ENCODE assay signal across 15 cellular contexts in the genomic region with DNA sequence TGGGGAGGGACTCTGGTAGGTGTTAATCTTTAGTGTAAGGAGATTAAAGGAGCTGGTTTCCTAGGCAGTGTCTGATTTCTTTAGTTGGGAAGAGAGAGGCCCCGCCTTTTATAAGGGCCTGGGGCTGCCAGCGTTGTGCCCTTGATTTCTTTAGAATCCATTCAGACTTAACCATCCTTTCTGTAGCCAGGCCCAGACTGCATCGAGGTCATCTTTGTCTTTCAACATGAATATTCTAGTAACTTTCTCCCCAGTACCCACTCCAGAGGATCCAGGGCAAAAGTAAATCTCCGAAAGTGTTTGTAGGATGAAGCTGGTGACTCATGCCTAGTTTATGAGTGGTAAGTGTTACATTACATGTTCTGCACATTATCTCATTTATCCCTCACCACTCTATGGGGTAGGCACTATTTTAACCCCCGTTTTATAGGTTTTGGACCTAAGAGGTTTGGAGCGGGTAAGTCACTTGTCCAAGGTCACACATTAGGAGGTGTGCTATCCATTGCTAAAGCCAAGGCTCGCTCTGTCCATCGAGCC. TPM values are rescaled to one million over a fixed set of nuclear protein-coding genes. Genes with fewer than 3 reads are reported as not detected.
DNase-seq lines count a peak whose midpoint lies in the region; ATAC-seq, FAIRE-seq and TF ChIP-seq lines count a peak whose summit lies in the region.
"Had no signal": no experiment of that assay in that cellular context is flagged by ENCODE, and none has a peak within 500 bp of the region (broad histone marks: within the 10 kb centered on the region; RNA-seq: fewer than 3 reads in every experiment).

No MANE protein-coding gene starts in this region.

- no peaks in the 10 kb centered on the region for H3K9me3 Mint-ChIP-seq in naive thymus-derived CD8-positive, alpha-beta T cell
- H3K9me3 Mint-ChIP-seq: activated CD4-positive, alpha-beta T cell treated with anti-CD3 and anti-CD28 coated beads, Interleukin-2, amount 10 ng/mL, durations not matched to agents 7 days and 5 days; effector memory CD8-positive, alpha-beta T cell had no signal

- DNase-seq in AG10803 (ENCODE audit: low read depth) (peak; percentile 51), HT-29 (ENCODE audit: low spot score) (peak; percentile 59), bronchial epithelial cell (ENCODE audit: low read depth) (peak; percentile 77), NCI-H526 treated with DMSO at 0.1 percent for 48 hours (lab: John Stamatoyannopoulos, UW) (no peak), SKM-1 (lab: John Stamatoyannopoulos, UW; ENCODE audit: unreplicated experiment) (no peak)
- DNase-seq in naive thymus-derived CD8-positive, alpha-beta T cell = no peak
- DNase-seq: activated CD4-positive, alpha-beta T cell treated with anti-CD3 and anti-CD28 coated beads, Interleukin-2, amount 10 ng/mL, durations not matched to agents 7 days and 5 days; effector memory CD8-positive, alpha-beta T cell; mucosa of descending colon; NCI-H1048 had no signal

- H3K27me3 ChIP-seq in bronchial epithelial cell (ENCODE audit: control insufficient read depth, insufficient read depth, low read length) = no peaks in the 10 kb centered on the region

- H3K27ac Mint-ChIP-seq in naive thymus-derived CD8-positive, alpha-beta T cell = peak overlapping the region in 8 of 10 donors; percentile 26 to 90 (median 78)
- H3K27ac Mint-ChIP-seq: activated CD4-positive, alpha-beta T cell treated with anti-CD3 and anti-CD28 coated beads, Interleukin-2, amount 10 ng/mL, durations not matched to agents 7 days and 5 days had no signal

- ATAC-seq in naive thymus-derived CD8-positive, alpha-beta T cell = no peak
- ATAC-seq in GM19395 (IDR thresholded peaks at IDR 0.05; ENCODE audit: unreplicated experiment) (no peak), HG02938 (IDR thresholded peaks at IDR 0.05; ENCODE audit: unreplicated experiment) (no peak)
- ATAC-seq: effector memory CD8-positive, alpha-beta T cell; GM12878; mucosa of descending colon had no signal

- H3K4me3 Mint-ChIP-seq in naive thymus-derived CD8-positive, alpha-beta T cell = no peak overlapping the region
- H3K4me3 Mint-ChIP-seq: activated CD4-positive, alpha-beta T cell treated with anti-CD3 and anti-CD28 coated beads, Interleukin-2, amount 10 ng/mL, durations not matched to agents 7 days and 5 days; effector memory CD8-positive, alpha-beta T cell had no signal

- no peaks in the 10 kb centered on the region for H3K27me3 Mint-ChIP-seq in naive thymus-derived CD8-positive, alpha-beta T cell
- H3K27me3 Mint-ChIP-seq: activated CD4-positive, alpha-beta T cell treated with anti-CD3 and anti-CD28 coated beads, Interleukin-2, amount 10 ng/mL, durations not matched to agents 7 days and 5 days; activated naive CD8-positive, alpha-beta T cell; effector memory CD8-positive, alpha-beta T cell had no signal

- H3K36me3 Mint-ChIP-seq in naive thymus-derived CD8-positive, alpha-beta T cell = no peaks in the 10 kb centered on the region
- H3K36me3 Mint-ChIP-seq: activated naive CD8-positive, alpha-beta T cell had no signal

- TF ChIP-seq CTCF in AG10803 (conservative IDR thresholded peaks at IDR 0.05; ENCODE audit: low read length) (no peak), bronchial epithelial cell (IDR thresholded peaks at IDR 0.05; ENCODE audit: insufficient read depth, low read length, severe bottlenecking) (no peak)

- FAIRE-seq in bronchial epithelial cell (lab: Jason Lieb, UNC) = no peak
- FAIRE-seq: GM12878 had no signal

- H3K4me3 ChIP-seq in AG10803 (ENCODE audit: low read length) (no peak overlapping the region), bronchial epithelial cell (ENCODE audit: low read depth, low read length) (no peak overlapping the region)
- H3K4me3 ChIP-seq: GM12878, mucosa of descending colon, SK-N-MC had no signal

- POLR2A ChIA-PET in naive thymus-derived CD8-positive, alpha-beta T cell (lab: Charles Lee) = interaction anchor here (1.4 to 34.6 kb wide), 3 partner anchors 9 to 13 kb away, joined by 4 to 629 read pairs (median 8); a partner anchor contains a TSS

- H3K36me3 ChIP-seq in bronchial epithelial cell (ENCODE audit: control insufficient read depth, insufficient read depth, low read length) = no peaks in the 10 kb centered on the region

- peaks cover 29 to 63% (median 46%) of the 10 kb centered on the region in 4 donors for H3K4me1 Mint-ChIP-seq in naive thymus-derived CD8-positive, alpha-beta T cell

RNA-seq across cellular contexts. Expression of a gene that starts 11.8 kb away (rescaled TPM):
- 39.4 and 47.6 TPM in 2 replicates for total RNA-seq in HT-29 (2014; rRNA removed; shearing (Covaris generic))
- 83.2 and 83.3 TPM in 2 replicates for total RNA-seq in bronchial epithelial cell
- 100 to 1,000 TPM; 128 to 136 TPM for total RNA-seq in naive thymus-derived CD8-positive, alpha-beta T cell
- polyA plus RNA-seq in naive thymus-derived CD8-positive, alpha-beta T cell = 10 to 100 TPM; 31.6 to 42.9 (median 36.9) TPM

Comparison
In these comparisons a context has a peak if more than half of its experiments do, and no peak if none do; other contexts are left out.
1. DNase-seq: peak in AG10803 (single experiment), HT-29 (single experiment) and bronchial epithelial cell (single experiment); none in naive thymus-derived CD8-positive, alpha-beta T cell (0 of 10), NCI-H526 treated with DMSO at 0.1 percent for 48 hours (single experiment) and SKM-1 (single experiment).